In the genomic region with DNA sequence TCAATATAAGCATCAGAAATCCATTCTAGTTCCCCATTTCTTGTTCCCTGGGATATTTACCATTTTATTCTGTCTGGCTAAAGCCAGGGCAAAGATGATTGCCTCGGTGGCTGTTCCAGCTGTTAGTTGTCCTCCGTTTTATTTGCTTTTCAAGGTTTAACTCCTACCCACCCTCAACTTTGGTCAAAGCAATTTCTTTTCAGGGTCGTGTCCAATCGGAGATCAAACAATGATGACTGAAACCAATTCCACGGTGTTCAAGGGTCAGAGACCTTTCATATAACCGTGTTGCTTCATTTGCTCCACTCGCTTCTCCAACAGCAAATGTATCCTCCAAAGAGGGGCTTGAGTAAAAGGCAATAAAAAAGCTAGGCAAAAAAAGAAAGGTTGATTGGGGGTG, we compare ENCODE assay signal across 15 cellular contexts.
DNase-seq lines count a peak whose midpoint lies in the region; ATAC-seq, FAIRE-seq and TF ChIP-seq lines count a peak whose summit lies in the region.
"Had no signal": no experiment of that assay in that cellular context is flagged by ENCODE, and none has a peak within 500 bp of the region (broad histone marks: within the 10 kb centered on the region; RNA-seq: fewer than 3 reads in every experiment).

No MANE protein-coding gene starts in this region.

- WGBS in GM12878 (ENCODE audit: insufficient coverage, insufficient replicate concordance, low lambda C conversion rate, missing lambda C conversion rate): 53% methylated on average over 7 of the region's 7 CpGs
- 18 to 56% methylated on average over 7 of the region's 7 CpGs for WGBS in sigmoid colon, 2 donors

- FAIRE-seq in GM12878 (lab: Jason Lieb, UNC) (no peak), keratinocyte (lab: Jason Lieb, UNC) (no peak)
- FAIRE-seq: GM12892, TTC549 had no signal

- H3K4me3 ChIP-seq in HAP-1 (peak overlapping the region; percentile 11), GM12878 (no peak overlapping the region; the same call in 1 of the 2 replicates), keratinocyte (ENCODE audit: control insufficient read depth in 2 of 3, extremely low read depth in 1 of 3, insufficient read depth in 2 of 3, low read depth in 1 of 3, low read length in 3 of 3) (peak overlapping the region; percentile 35 to 58 (median 53)), sigmoid colon (peak overlapping the region; percentile 4 to 67 (median 67))

- no peak for TF ChIP-seq EP300 in GM12878 (IDR thresholded peaks at IDR 0.05; ENCODE audit: borderline replicate concordance in 1 of 2, control insufficient read depth in 1 of 2, low read depth in 2 of 2, low read length in 2 of 2)
- TF ChIP-seq EP300 in sigmoid colon (IDR thresholded peaks at IDR 0.05): no peak

- RAD21 ChIA-PET in GM12878 (lab: Charles Lee; ENCODE audit: unreplicated experiment): interaction anchor here (1.4 to 2.0 kb wide), 2 partner anchors 31 to 50 kb away, joined by 9 to 14 read pairs; no protein-coding TSS in a partner anchor

- H3K27ac ChIP-seq in GM12878 (ENCODE audit: control insufficient read depth, insufficient read depth) (no peak overlapping the region), keratinocyte (ENCODE audit: control insufficient read depth, insufficient read depth, low read length) (no peak overlapping the region), sigmoid colon (peak overlapping the region in 2 of 4 donors; percentile 23 to 53)

- H4K20me1 ChIP-seq in GM12878 (ENCODE audit: control insufficient read depth, insufficient read depth) (no peaks in the 10 kb centered on the region), keratinocyte (ENCODE audit: control insufficient read depth, extremely low read depth, insufficient read depth, low read length) (no peaks in the 10 kb centered on the region)

- no peaks in the 10 kb centered on the region for H3K36me3 ChIP-seq in HAP-1 (replicated peaks)
- no peaks in the 10 kb centered on the region for H3K36me3 ChIP-seq in GM12878 (ENCODE audit: control insufficient read depth in 2 of 2, insufficient read depth in 2 of 2, low read length in 1 of 2)
- H3K36me3 ChIP-seq in keratinocyte (ENCODE audit: control insufficient read depth in 2 of 2, extremely low read depth in 1 of 2, insufficient read depth in 2 of 2, low read length in 2 of 2): no peaks in the 10 kb centered on the region
- no peaks in the 10 kb centered on the region for H3K36me3 ChIP-seq in sigmoid colon

- SMC1A ChIA-PET in GM12878 (lab: Charles Lee; ENCODE audit: uncharacterized antibody, unreplicated experiment): interaction anchor here (1.1 to 1.4 kb wide), 3 partner anchors 36 to 52 kb away, joined by 4 to 5 read pairs (median 4); no protein-coding TSS in a partner anchor

- CTCF ChIA-PET in GM12878 (lab: Yijun Ruan, JAX): interaction anchor here (1.1 to 1.9 kb wide), 3 partner anchors 14 to 47 kb away, joined by 4 to 6 read pairs (median 4); no protein-coding TSS in a partner anchor

- H3K9me3 ChIP-seq in HAP-1 (no peaks in the 10 kb centered on the region), GM12878 (replicated peaks; ENCODE audit: control insufficient read depth, insufficient read depth, low read length) (no peaks in the 10 kb centered on the region), keratinocyte (ENCODE audit: control insufficient read depth, low read depth, low read length) (no peaks in the 10 kb centered on the region), sigmoid colon (no peaks in the 10 kb centered on the region)

- peaks cover 27% of the 10 kb centered on the region for H3K4me1 ChIP-seq in HAP-1
- no peaks in the 10 kb centered on the region for H3K4me1 ChIP-seq in GM12878 (ENCODE audit: control insufficient read depth, insufficient read depth, low read length)
- H3K4me1 ChIP-seq in keratinocyte (ENCODE audit: control insufficient read depth, extremely low read depth, insufficient read depth, low read length): peaks cover 2% of the 10 kb centered on the region
- peaks cover 0 to 7% (median 0%) of the 10 kb centered on the region in 4 donors for H3K4me1 ChIP-seq in sigmoid colon

- TF ChIP-seq POLR2A in GM12878 (IDR thresholded peaks at IDR 0.05; ENCODE audit: low read depth, low read length) (no peak), sigmoid colon (IDR thresholded peaks at IDR 0.05) (no peak)

- no peak for TF ChIP-seq RAD21 in GM12878 (IDR thresholded peaks at IDR 0.05; ENCODE audit: insufficient read depth, low read depth, low read length)

- intact Hi-C loops in GM12878 (cut with micrococcal nuclease; ENCODE audit: unreplicated experiment) (no loop called here), sigmoid colon (cut with DNase I) (loop anchor here (10.0 kb wide), 1 partner anchor 239 kb away; no protein-coding TSS in a partner anchor)

- no TSS peak for BruUV-seq in GM12878 (replicated peaks; lab: Mats Ljungman, UMichigan)

- H3K9me1 ChIP-seq in keratinocyte (ENCODE audit: control insufficient read depth, extremely low read depth, insufficient read depth, low read length): no peaks in the 10 kb centered on the region

- ATAC-seq in GM12878: no peak
- no peak for ATAC-seq in HG03139 (IDR thresholded peaks at IDR 0.05; ENCODE audit: unreplicated experiment)
- ATAC-seq: activated CD8-positive, alpha-beta T cell treated with anti-CD3 and anti-CD28 coated beads, Interleukin-2, amount 10 ng/mL, durations not matched to agents 7 days and 5 days had no signal

- in situ Hi-C loops in HAP-1 (cut with MboI; ENCODE audit: low sequenced_read_pairs) (no loop called here), GM12878 (cut with MboI) (no loop called here)

- H3K27me3 ChIP-seq in HAP-1 (ENCODE audit: low read depth) (no peaks in the 10 kb centered on the region), GM12878 (replicated peaks in 1 of 2; ENCODE audit: control insufficient read depth in 2 of 2, insufficient read depth in 2 of 2, low read length in 1 of 2) (no peaks in the 10 kb centered on the region), keratinocyte (ENCODE audit: control insufficient read depth, extremely low read depth, insufficient read depth, low read length) (no peaks in the 10 kb centered on the region), sigmoid colon (no peaks in the 10 kb centered on the region)

- no peaks in the 10 kb centered on the region; the same call in 1 of the 2 replicates for H3K79me2 ChIP-seq in GM12878 (ENCODE audit: control insufficient read depth, insufficient read depth, low read length)
- no peaks in the 10 kb centered on the region for H3K79me2 ChIP-seq in keratinocyte (ENCODE audit: control insufficient read depth, insufficient read depth, low read length)

- H3K4me2 ChIP-seq in GM12878 (ENCODE audit: control insufficient read depth, insufficient read depth) (peak overlapping the region; percentile 47), keratinocyte (ENCODE audit: control insufficient read depth, extremely low read depth, insufficient read depth, low read depth, low read length) (peak overlapping the region; percentile 77)

- H3K9ac ChIP-seq in GM12878 (ENCODE audit: control insufficient read depth, insufficient read depth, low read length) (no peak overlapping the region), keratinocyte (ENCODE audit: control insufficient read depth, extremely low read depth, insufficient read depth, low read length) (no peak overlapping the region)

- H2AFZ ChIP-seq in GM12878 (ENCODE audit: control insufficient read depth, low read depth, low read length): no peak overlapping the region
- H2AFZ ChIP-seq in keratinocyte (ENCODE audit: control insufficient read depth, low read length): no peak overlapping the region

- no peak for TF ChIP-seq CTCF in GM12878 (IDR thresholded peaks at IDR 0.05 in 2 of 3, conservative IDR thresholded peaks at IDR 0.05 in 1 of 3; ENCODE audit: control insufficient read depth in 2 of 3, extremely low read depth in 1 of 3, insufficient read depth in 1 of 3, low read depth in 3 of 3, low read length in 3 of 3)
- TF ChIP-seq CTCF in keratinocyte (optimal IDR thresholded peaks at IDR 0.05 in 1 of 3, IDR thresholded peaks at IDR 0.05 in 1 of 3, conservative IDR thresholded peaks at IDR 0.05 in 1 of 3; ENCODE audit: extremely low read depth in 1 of 3, insufficient read depth in 2 of 3, low read length in 3 of 3): no peak
- no peak for TF ChIP-seq CTCF in sigmoid colon (IDR thresholded peaks at IDR 0.05)

- dilution Hi-C loops in keratinocyte (cut with MboI; ENCODE audit: extremely low pct_ligation_motif_present, low sequenced_read_pairs): no loop called here

- DNase-seq in HAP-1 (ENCODE audit: low spot score in 2 of 2) (no peak), GM12878 (ENCODE audit: low read depth, low spot score) (no peak), keratinocyte (ENCODE audit: low read depth, low spot score) (no peak), sigmoid colon (no peak), NCI-H526 (lab: John Stamatoyannopoulos, UW) (no peak)
- DNase-seq in activated naive CD4-positive, alpha-beta T cell treated with Interleukin-2 at 50 U/mL for 16 hours: no peak
- no peak for DNase-seq in activated naive CD4-positive, alpha-beta T cell treated with anti-CD3 and anti-CD28 coated beads, Interleukin-2, amount 50 U/mL, for 16 hours
- DNase-seq: activated CD8-positive, alpha-beta T cell treated with anti-CD3 and anti-CD28 coated beads, Interleukin-2, amount 10 ng/mL, durations not matched to agents 7 days and 5 days; activated gamma-delta T cell; NCI-H1694; NCI-H748 treated with DMSO at 0.1 percent for 48 hours; SHP77 had no signal

- POLR2A ChIA-PET in GM12878 (lab: Charles Lee): interaction anchor here (0.5 to 0.6 kb wide), 2 partner anchors 88 to 445 kb away, joined by 3 to 4 read pairs; no protein-coding TSS in a partner anchor

TF ChIP-seq in GM12878, 131 proteins besides CTCF, POLR2A, EP300 and RAD21:
- TF ChIP-seq BHLHE40 (IDR thresholded peaks at IDR 0.05; ENCODE audit: borderline replicate concordance in 1 of 2, low read depth in 2 of 2, low read length in 1 of 2) (no peak), CHD1 (IDR thresholded peaks at IDR 0.05; ENCODE audit: low read depth, low read length) (no peak), IRF5 (IDR thresholded peaks at IDR 0.05; ENCODE audit: borderline replicate concordance) (no peak), FOXM1 (IDR thresholded peaks at IDR 0.05; ENCODE audit: low read depth, low read length) (no peak), GABPA (IDR thresholded peaks at IDR 0.05; ENCODE audit: low read depth) (no peak), STAT3 (IDR thresholded peaks at IDR 0.05; ENCODE audit: low read depth, low read length) (no peak), ESRRA (IDR thresholded peaks at IDR 0.05; ENCODE audit: low read length) (no peak)
TF ChIP-seq in GM12878: peak in this region for 0.
